17 cellular contexts compared by ENCODE assay signal in genomic region chr11:103652013-103652412, GRCh38.
DNase-seq lines count a peak whose midpoint lies in the region; ATAC-seq, FAIRE-seq and TF ChIP-seq lines count a peak whose summit lies in the region.
"Had no signal": no experiment of that assay in that cellular context is flagged by ENCODE, and none has a peak within 500 bp of the region (broad histone marks: within the 10 kb centered on the region; RNA-seq: fewer than 3 reads in every experiment).

No MANE protein-coding gene starts in this region.

- intact Hi-C loops in left ventricle myocardium inferior (cut with micrococcal nuclease), result no loop called here

- H3K27me3 ChIP-seq in foreskin keratinocyte (no peaks in the 10 kb centered on the region), left ventricle myocardium inferior (ENCODE audit: low read depth) (no peaks in the 10 kb centered on the region)
- H3K27me3 ChIP-seq: gastroesophageal sphincter, testis had no signal

- FAIRE-seq in D721Med (lab: Jason Lieb, UNC), result no peak

- no peak overlapping the region for H3K4me3 ChIP-seq in left ventricle myocardium inferior
- H3K4me3 ChIP-seq: gastroesophageal sphincter, testis had no signal

- peak; percentile 62 for DNase-seq in GM04503 (ENCODE audit: low read depth)
- DNase-seq in LHCN-M2 (ENCODE audit: low read depth), result peak; percentile 32
- DNase-seq in amniotic epithelial cell (ENCODE audit: low read depth), result peak; percentile 76
- DNase-seq in foreskin keratinocyte, result peak; percentile 22 to 59
- DNase-seq in left ventricle myocardium inferior, result no peak
- no peak for DNase-seq in D721Med (ENCODE audit: insufficient read length, low spot score)
- DNase-seq in NCI-H1417 treated with DMSO at 0.1 percent for 48 hours (lab: John Stamatoyannopoulos, UW), result no peak
- no peak for DNase-seq in NCI-H2227 (lab: John Stamatoyannopoulos, UW; ENCODE audit: unreplicated experiment)
- DNase-seq: activated CD4-positive, alpha-beta T cell treated with anti-CD3 and anti-CD28 coated beads, Interleukin-2, amount 10 ng/mL, durations not matched to agents 7 days and 5 days; activated gamma-delta T cell treated with Interleukin-2 at 50 U/mL for 16 hours; amniotic stem cell; left colon; midbrain; NCI-H2029; NCI-H510A treated with DMSO at 0.1 percent for 48 hours; testis had no signal

- peak; percentile 68 for ATAC-seq in foreskin keratinocyte
- ATAC-seq: gastroesophageal sphincter, left colon had no signal

- no peak for TF ChIP-seq CTCF in foreskin keratinocyte (conservative IDR thresholded peaks at IDR 0.05)
- TF ChIP-seq CTCF in left ventricle myocardium inferior (IDR thresholded peaks at IDR 0.05; ENCODE audit: borderline replicate concordance), result no peak
- no peak for TF ChIP-seq CTCF in D721Med (IDR thresholded peaks at IDR 0.05; ENCODE audit: insufficient read depth, missing control alignments)

- H3K9me3 ChIP-seq in left ventricle myocardium inferior (replicated peaks), result peaks cover 16% of the 10 kb centered on the region
- H3K9me3 ChIP-seq: testis had no signal

- no peaks in the 10 kb centered on the region for H3K36me3 ChIP-seq in left ventricle myocardium inferior
- H3K36me3 ChIP-seq: gastroesophageal sphincter had no signal

- H3K4me1 ChIP-seq in foreskin keratinocyte, result peaks cover 4% of the 10 kb centered on the region
- H3K4me1 ChIP-seq in left ventricle myocardium inferior, result no peaks in the 10 kb centered on the region
- H3K4me1 ChIP-seq: gastroesophageal sphincter, testis had no signal

- H3K27ac ChIP-seq in foreskin keratinocyte, result no peak overlapping the region
- no peak overlapping the region for H3K27ac ChIP-seq in left ventricle myocardium inferior (replicated peaks)
- H3K27ac ChIP-seq: gastroesophageal sphincter, testis had no signal

Comparison
In these comparisons a context has a peak if more than half of its experiments do, and no peak if none do; other contexts are left out.
1. DNase-seq: peak in GM04503 (single experiment), LHCN-M2 (single experiment), amniotic epithelial cell (single experiment) and foreskin keratinocyte (2 of 2); none in left ventricle myocardium inferior (single experiment), D721Med (single experiment), NCI-H1417 treated with DMSO at 0.1 percent for 48 hours (single experiment) and NCI-H2227 (single experiment).